Comparison of ENCODE assay signal across 1 cellular context in the genomic region with DNA sequence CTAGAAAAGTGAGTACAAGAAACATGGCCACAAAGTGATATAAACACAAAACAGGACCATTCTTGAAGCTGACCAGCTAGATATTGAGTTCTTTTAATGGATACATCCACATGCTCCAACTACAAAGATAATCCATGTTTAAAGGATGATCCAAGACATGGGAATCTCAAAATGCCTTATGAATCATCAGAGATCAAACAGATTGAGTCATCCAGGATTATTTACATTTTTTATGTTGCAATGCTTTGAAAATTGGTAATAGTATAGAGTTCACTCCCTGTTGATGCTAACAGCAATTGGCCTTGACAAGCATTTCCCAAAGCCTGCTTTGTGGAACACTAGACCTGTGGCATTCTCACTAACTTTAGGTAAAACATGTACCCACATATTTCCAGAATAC.
TF ChIP-seq lines count a peak whose summit lies in the region.

No MANE protein-coding gene starts in this region.

TF ChIP-seq in A549, 52 proteins besides CTCF, POLR2A, EP300 and RAD21 (continued from another document):
- no peak for TF ChIP-seq PHF8 (IDR thresholded peaks at IDR 0.05; ENCODE audit: borderline replicate concordance, low read depth)
- no peak for TF ChIP-seq EHF (CRISPR knock-in tag; IDR thresholded peaks at IDR 0.05)
- TF ChIP-seq ZC3H11A (IDR thresholded peaks at IDR 0.05), result no peak
- TF ChIP-seq RCOR1 (IDR thresholded peaks at IDR 0.05; ENCODE audit: low read depth, low read length), result no peak
- peak; percentile 38; the same call in 1 of the 3 replicates for TF ChIP-seq SMC3 (IDR thresholded peaks at IDR 0.05)
- TF ChIP-seq, protein P1, sequence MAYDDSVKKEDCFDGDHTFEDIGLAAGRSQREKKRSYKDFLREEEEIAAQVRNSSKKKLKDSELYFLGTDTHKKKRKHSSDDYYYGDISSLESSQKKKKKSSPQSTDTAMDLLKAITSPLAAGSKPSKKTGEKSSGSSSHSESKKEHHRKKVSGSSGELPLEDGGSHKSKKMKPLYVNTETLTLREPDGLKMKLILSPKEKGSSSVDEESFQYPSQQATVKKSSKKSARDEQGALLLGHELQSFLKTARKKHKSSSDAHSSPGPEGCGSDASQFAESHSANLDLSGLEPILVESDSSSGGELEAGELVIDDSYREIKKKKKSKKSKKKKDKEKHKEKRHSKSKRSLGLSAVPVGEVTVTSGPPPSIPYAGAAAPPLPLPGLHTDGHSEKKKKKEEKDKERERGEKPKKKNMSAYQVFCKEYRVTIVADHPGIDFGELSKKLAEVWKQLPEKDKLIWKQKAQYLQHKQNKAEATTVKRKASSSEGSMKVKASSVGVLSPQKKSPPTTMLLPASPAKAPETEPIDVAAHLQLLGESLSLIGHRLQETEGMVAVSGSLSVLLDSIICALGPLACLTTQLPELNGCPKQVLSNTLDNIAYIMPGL (CRISPR knock-in tag; IDR thresholded peaks at IDR 0.05; ENCODE audit: borderline replicate concordance), result no peak
- no peak for TF ChIP-seq FOXS1 (CRISPR knock-in tag; IDR thresholded peaks at IDR 0.05)
- TF ChIP-seq ELK1 (IDR thresholded peaks at IDR 0.05; ENCODE audit: low read depth, low read length), result no peak
- no peak for TF ChIP-seq BHLHE40 (IDR thresholded peaks at IDR 0.05; ENCODE audit: low read depth, low read length)
- peak; percentile 68 to 84 for TF ChIP-seq JUN (IDR thresholded peaks at IDR 0.05)
- TF ChIP-seq MAFK (IDR thresholded peaks at IDR 0.05; ENCODE audit: partially characterized antibody), result no peak
- TF ChIP-seq, protein P2, sequence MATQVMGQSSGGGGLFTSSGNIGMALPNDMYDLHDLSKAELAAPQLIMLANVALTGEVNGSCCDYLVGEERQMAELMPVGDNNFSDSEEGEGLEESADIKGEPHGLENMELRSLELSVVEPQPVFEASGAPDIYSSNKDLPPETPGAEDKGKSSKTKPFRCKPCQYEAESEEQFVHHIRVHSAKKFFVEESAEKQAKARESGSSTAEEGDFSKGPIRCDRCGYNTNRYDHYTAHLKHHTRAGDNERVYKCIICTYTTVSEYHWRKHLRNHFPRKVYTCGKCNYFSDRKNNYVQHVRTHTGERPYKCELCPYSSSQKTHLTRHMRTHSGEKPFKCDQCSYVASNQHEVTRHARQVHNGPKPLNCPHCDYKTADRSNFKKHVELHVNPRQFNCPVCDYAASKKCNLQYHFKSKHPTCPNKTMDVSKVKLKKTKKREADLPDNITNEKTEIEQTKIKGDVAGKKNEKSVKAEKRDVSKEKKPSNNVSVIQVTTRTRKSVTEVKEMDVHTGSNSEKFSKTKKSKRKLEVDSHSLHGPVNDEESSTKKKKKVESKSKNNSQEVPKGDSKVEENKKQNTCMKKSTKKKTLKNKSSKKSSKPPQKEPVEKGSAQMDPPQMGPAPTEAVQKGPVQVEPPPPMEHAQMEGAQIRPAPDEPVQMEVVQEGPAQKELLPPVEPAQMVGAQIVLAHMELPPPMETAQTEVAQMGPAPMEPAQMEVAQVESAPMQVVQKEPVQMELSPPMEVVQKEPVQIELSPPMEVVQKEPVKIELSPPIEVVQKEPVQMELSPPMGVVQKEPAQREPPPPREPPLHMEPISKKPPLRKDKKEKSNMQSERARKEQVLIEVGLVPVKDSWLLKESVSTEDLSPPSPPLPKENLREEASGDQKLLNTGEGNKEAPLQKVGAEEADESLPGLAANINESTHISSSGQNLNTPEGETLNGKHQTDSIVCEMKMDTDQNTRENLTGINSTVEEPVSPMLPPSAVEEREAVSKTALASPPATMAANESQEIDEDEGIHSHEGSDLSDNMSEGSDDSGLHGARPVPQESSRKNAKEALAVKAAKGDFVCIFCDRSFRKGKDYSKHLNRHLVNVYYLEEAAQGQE (IDR thresholded peaks at IDR 0.05), result no peak
- no peak for TF ChIP-seq NR3C1 (IDR thresholded peaks at IDR 0.05)
- TF ChIP-seq JUNB (IDR thresholded peaks at IDR 0.05), result peak; percentile 98
- no peak for TF ChIP-seq KDM1A (IDR thresholded peaks at IDR 0.05; ENCODE audit: low read depth)
- TF ChIP-seq GATA3 (IDR thresholded peaks at IDR 0.05; ENCODE audit: borderline replicate concordance), result peak; percentile 84; the same call in 1 of the 2 replicates
- TF ChIP-seq KDM5A (IDR thresholded peaks at IDR 0.05), result no peak
- TF ChIP-seq HEYL (CRISPR knock-in tag; IDR thresholded peaks at IDR 0.05), result no peak
- no peak for TF ChIP-seq HOXB5 (CRISPR knock-in tag; IDR thresholded peaks at IDR 0.05)
- no peak for TF ChIP-seq MYC (IDR thresholded peaks at IDR 0.05; ENCODE audit: borderline replicate concordance, low read length)
- TF ChIP-seq FOSB (CRISPR knock-in tag; IDR thresholded peaks at IDR 0.05), result no peak
- TF ChIP-seq, protein P3, sequence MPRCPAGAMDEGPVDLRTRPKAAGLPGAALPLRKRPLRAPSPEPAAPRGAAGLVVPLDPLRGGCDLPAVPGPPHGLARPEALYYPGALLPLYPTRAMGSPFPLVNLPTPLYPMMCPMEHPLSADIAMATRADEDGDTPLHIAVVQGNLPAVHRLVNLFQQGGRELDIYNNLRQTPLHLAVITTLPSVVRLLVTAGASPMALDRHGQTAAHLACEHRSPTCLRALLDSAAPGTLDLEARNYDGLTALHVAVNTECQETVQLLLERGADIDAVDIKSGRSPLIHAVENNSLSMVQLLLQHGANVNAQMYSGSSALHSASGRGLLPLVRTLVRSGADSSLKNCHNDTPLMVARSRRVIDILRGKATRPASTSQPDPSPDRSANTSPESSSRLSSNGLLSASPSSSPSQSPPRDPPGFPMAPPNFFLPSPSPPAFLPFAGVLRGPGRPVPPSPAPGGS (IDR thresholded peaks at IDR 0.05), result peak; percentile 44; the same call in 1 of the 3 replicates
- no peak for TF ChIP-seq SREBF2 (IDR thresholded peaks at IDR 0.05)
- TF ChIP-seq CBX8 (IDR thresholded peaks at IDR 0.05), result no peak
- TF ChIP-seq TP53 (CRISPR knock-in tag; IDR thresholded peaks at IDR 0.05), result no peak
- no peak for TF ChIP-seq USF2 (IDR thresholded peaks at IDR 0.05)
- no peak for TF ChIP-seq HDAC2 (IDR thresholded peaks at IDR 0.05)
- TF ChIP-seq, protein P4, sequence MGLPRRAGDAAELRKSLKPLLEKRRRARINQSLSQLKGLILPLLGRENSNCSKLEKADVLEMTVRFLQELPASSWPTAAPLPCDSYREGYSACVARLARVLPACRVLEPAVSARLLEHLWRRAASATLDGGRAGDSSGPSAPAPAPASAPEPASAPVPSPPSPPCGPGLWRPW (IDR thresholded peaks at IDR 0.05), result peak; percentile 74; the same call in 1 of the 2 replicates
- TF ChIP-seq HOXA7 (CRISPR knock-in tag; IDR thresholded peaks at IDR 0.05), result no peak
